ENCODE assay signal across 1 cellular context in genomic region chr19:14022469-14022868, GRCh38.
TF ChIP-seq lines count a peak whose summit lies in the region.

No MANE protein-coding gene starts in this region.

TF ChIP-seq in HepG2, 621 proteins besides CTCF, POLR2A, EP300 and RAD21:
- no peak for TF ChIP-seq ZNF274 (CRISPR knock-in tag; IDR thresholded peaks at IDR 0.05)
- no peak for TF ChIP-seq STAT5B (CRISPR knock-in tag; IDR thresholded peaks at IDR 0.05)
- no peak for TF ChIP-seq ZBTB4 (CRISPR knock-in tag; IDR thresholded peaks at IDR 0.05; ENCODE audit: borderline replicate concordance)
- TF ChIP-seq ZNF282 (IDR thresholded peaks at IDR 0.05; ENCODE audit: partially characterized antibody): no peak
- TF ChIP-seq ZNF770 (CRISPR knock-in tag; IDR thresholded peaks at IDR 0.05): peak; percentile 73
- TF ChIP-seq ATRX (CRISPR knock-in tag; IDR thresholded peaks at IDR 0.05; ENCODE audit: borderline replicate concordance): no peak
- TF ChIP-seq PBX3 (CRISPR knock-in tag; IDR thresholded peaks at IDR 0.05; ENCODE audit: borderline replicate concordance): no peak
